7 cellular contexts compared by ENCODE assay signal in genomic region chr11:2944953-2945756, GRCh38. TPM values are rescaled to one million over a fixed set of nuclear protein-coding genes. Genes with fewer than 3 reads are reported as not detected.
DNase-seq lines count a peak whose midpoint lies in the region; ATAC-seq and TF ChIP-seq lines count a peak whose summit lies in the region.

No MANE protein-coding gene starts in this region.

- H2AFZ ChIP-seq in IMR-90 (replicated peaks; ENCODE audit: low read length, poor library complexity) = no peak overlapping the region
- no peak overlapping the region for H2AFZ ChIP-seq in neural progenitor cell (replicated peaks)

- H3K9me3 ChIP-seq in IMR-90 (ENCODE audit: control insufficient read depth, insufficient read depth, low read length) (no peaks in the 10 kb centered on the region), gastroesophageal sphincter (no peaks in the 10 kb centered on the region), neural progenitor cell (ENCODE audit: low read depth) (no peaks in the 10 kb centered on the region), upper lobe of right lung (no peaks in the 10 kb centered on the region)

- DNase-seq in IMR-90 = peak; percentile 90
- peak; percentile 86 for DNase-seq in neural progenitor cell (ENCODE audit: low spot score)
- peak; percentile 97 for DNase-seq in upper lobe of right lung
- DNase-seq in SW 1271 (lab: John Stamatoyannopoulos, UW) = no peak
- no peak for DNase-seq in KG1 (lab: John Stamatoyannopoulos, UW)

- H2AK5ac ChIP-seq in IMR-90 (ENCODE audit: low read depth, low read length) = peak overlapping the region; percentile 66

- no peak overlapping the region for H2BK20ac ChIP-seq in IMR-90 (ENCODE audit: low read depth, low read length)

- peaks cover 15% of the 10 kb centered on the region for H3F3A ChIP-seq in neural progenitor cell (ENCODE audit: low read depth)

- H2BK5ac ChIP-seq in IMR-90 (ENCODE audit: low read depth, low read length, poor library complexity, severe bottlenecking) = peak overlapping the region; percentile 64

- H3K4ac ChIP-seq in IMR-90 (ENCODE audit: low read depth, low read length) = peak overlapping the region; percentile 59

- peak overlapping the region; percentile 74 for H3K4me2 ChIP-seq in IMR-90 (ENCODE audit: low read depth, low read length)
- H3K4me2 ChIP-seq in neural progenitor cell = peak overlapping the region; percentile 30

- TF ChIP-seq POLR2A in IMR-90 (IDR thresholded peaks at IDR 0.05; ENCODE audit: low read depth, low read length) (no peak), gastroesophageal sphincter (IDR thresholded peaks at IDR 0.05) (no peak)

- no peak overlapping the region; the same call in 2 of the 3 replicates for H2BK15ac ChIP-seq in IMR-90 (ENCODE audit: low read depth, low read length)

- H3K18ac ChIP-seq in IMR-90 (ENCODE audit: low read depth, low read length) = no peak overlapping the region

- TSS peak; percentile 64 for BruUV-seq in IMR-90 (replicated peaks; lab: Mats Ljungman, UMichigan)

- no peaks in the 10 kb centered on the region for H3K79me2 ChIP-seq in neural progenitor cell (ENCODE audit: low read depth)

- H3K14ac ChIP-seq in IMR-90 (replicated peaks; ENCODE audit: low read depth, low read length) = peak overlapping the region; percentile 29

- H3K36me3 Mint-ChIP-seq in activated naive CD8-positive, alpha-beta T cell = peaks cover 8% of the 10 kb centered on the region
- peaks cover 32% of the 10 kb centered on the region for H3K36me3 Mint-ChIP-seq in neural progenitor cell

- H4K8ac ChIP-seq in IMR-90 (ENCODE audit: low read depth in 2 of 2, low read length in 2 of 2) = peak overlapping the region in 1 of 2 experiments; percentile 68; a peak in 2 of 4 replicates

- peak overlapping the region; percentile 35 for H3K27ac Mint-ChIP-seq in activated naive CD8-positive, alpha-beta T cell
- H3K27ac Mint-ChIP-seq in neural progenitor cell = no peak overlapping the region

- peak overlapping the region; percentile 10 for H3K4me3 Mint-ChIP-seq in activated naive CD8-positive, alpha-beta T cell
- H3K4me3 Mint-ChIP-seq in neural progenitor cell = no peak overlapping the region

- H4K91ac ChIP-seq in IMR-90 (ENCODE audit: insufficient read depth, low read depth, low read length) = peak overlapping the region; percentile 38; the same call in 1 of the 2 replicates

- H3K23ac ChIP-seq in IMR-90 (ENCODE audit: low read depth, low read length) = no peak overlapping the region

- H3K9me3 Mint-ChIP-seq in activated naive CD8-positive, alpha-beta T cell (ENCODE audit: low read depth) = no peaks in the 10 kb centered on the region
- H3K9me3 Mint-ChIP-seq in neural progenitor cell = no peaks in the 10 kb centered on the region

- ATAC-seq in IMR-90 (ENCODE audit: low read depth) (peak; percentile 96), gastroesophageal sphincter (peak; percentile 94), upper lobe of right lung (peak; percentile 91)

- H3K27ac ChIP-seq in IMR-90 (ENCODE audit: insufficient read depth, low read length) (peak overlapping the region; percentile 83), gastroesophageal sphincter (peak overlapping the region in 3 of 4 donors; percentile 72 to 74 (median 73)), neural progenitor cell (no peak overlapping the region), upper lobe of right lung (peak overlapping the region; percentile 63)

- peaks cover 6% of the 10 kb centered on the region; the same call in 1 of the 2 replicates for H3K9me1 ChIP-seq in IMR-90 (ENCODE audit: insufficient read depth, low read length)

- no peak for TF ChIP-seq RAD21 in IMR-90 (IDR thresholded peaks at IDR 0.05; ENCODE audit: low read length)

- CTCF ChIA-PET in IMR-90 (lab: Yijun Ruan, JAX) = interaction anchor here (1.3 kb wide), 1 partner anchor 412 kb away, joined by 3 read pairs; no protein-coding TSS in a partner anchor

- peaks cover 13 to 67% of the 10 kb centered on the region in 2 experiments for H3K79me1 ChIP-seq in IMR-90 (ENCODE audit: low read depth in 1 of 2, low read length in 2 of 2)

- POLR2A ChIA-PET in IMR-90 (lab: Charles Lee; ENCODE audit: unreplicated experiment) = interaction anchor here (0.6 kb wide), 1 partner anchor 107 kb away, joined by 3 read pairs; no protein-coding TSS in a partner anchor

- dilution Hi-C loops in IMR-90 (cut with HindIII; ENCODE audit: low sequenced_read_pairs, unreplicated experiment) = no loop called here

- H4K5ac ChIP-seq in IMR-90 (ENCODE audit: low read depth, low read length) = no peak overlapping the region; the same call in 1 of the 2 replicates

- H4K20me1 ChIP-seq in IMR-90 (ENCODE audit: insufficient read depth, low read length) (peaks cover 7% of the 10 kb centered on the region; the same call in 1 of the 2 replicates), neural progenitor cell (ENCODE audit: low read depth) (peaks cover 66% of the 10 kb centered on the region)

- H2AK9ac ChIP-seq in IMR-90 (replicated peaks; ENCODE audit: low read depth, low read length, poor library complexity) = peak overlapping the region; percentile 53

- H3K4me3 ChIP-seq in IMR-90 (ENCODE audit: insufficient read depth, low read depth, low read length) = peak overlapping the region; percentile 8; the same call in 1 of the 2 replicates
- H3K4me3 ChIP-seq in gastroesophageal sphincter = peak overlapping the region in 1 of 2 donors; percentile 38
- no peak overlapping the region for H3K4me3 ChIP-seq in neural progenitor cell
- H3K4me3 ChIP-seq in upper lobe of right lung = peak overlapping the region; percentile 33

- in situ Hi-C loops in IMR-90 (cut with MboI; ENCODE audit: low sequenced_read_pairs) = no loop called here

- peak overlapping the region; percentile 30; the same call in 1 of the 2 replicates for H2BK120ac ChIP-seq in IMR-90 (ENCODE audit: low read depth, low read length)

- H3K4me1 ChIP-seq in IMR-90 (ENCODE audit: control insufficient read depth, insufficient read depth, low read length) = peaks cover 7% of the 10 kb centered on the region; the same call in 1 of the 2 replicates
- peaks cover 0 to 39% (median 18%) of the 10 kb centered on the region in 3 donors for H3K4me1 ChIP-seq in gastroesophageal sphincter
- peaks cover 10% of the 10 kb centered on the region for H3K4me1 ChIP-seq in neural progenitor cell
- peaks cover 23% of the 10 kb centered on the region for H3K4me1 ChIP-seq in upper lobe of right lung

- H3K4me1 Mint-ChIP-seq in activated naive CD8-positive, alpha-beta T cell (ENCODE audit: low read depth) = peaks cover 51% of the 10 kb centered on the region
- H3K4me1 Mint-ChIP-seq in neural progenitor cell = peaks cover 18% of the 10 kb centered on the region

- H3K36me3 ChIP-seq in IMR-90 (ENCODE audit: control insufficient read depth, insufficient read depth, low read length) (peaks cover 33% of the 10 kb centered on the region), gastroesophageal sphincter (peaks cover 0 to 54% of the 10 kb centered on the region in 2 donors), neural progenitor cell (no peaks in the 10 kb centered on the region), upper lobe of right lung (peaks cover 40% of the 10 kb centered on the region)

- no peak overlapping the region for H3K56ac ChIP-seq in IMR-90 (ENCODE audit: extremely low read depth, insufficient read depth, low read length)

- no peak for TF ChIP-seq EP300 in gastroesophageal sphincter (IDR thresholded peaks at IDR 0.05)

- no peaks in the 10 kb centered on the region for H3K27me3 Mint-ChIP-seq in activated naive CD8-positive, alpha-beta T cell
- peaks cover 2% of the 10 kb centered on the region for H3K27me3 Mint-ChIP-seq in neural progenitor cell (ENCODE audit: insufficient read depth, low read depth)

- WGBS in IMR-90 (ENCODE audit: extremely low coverage in 2 of 2, insufficient read length in 1 of 2), 2 experiments = no CpG with 5 or more reads among the region's 18 CpGs
- WGBS in gastroesophageal sphincter (ENCODE audit: low coverage in 1 of 2), 2 donors = 1 to 5% methylated on average over 11 to 14 of the region's 18 CpGs

- H3K27me3 ChIP-seq in IMR-90 (ENCODE audit: control insufficient read depth, insufficient read depth, low read length) (no peaks in the 10 kb centered on the region), gastroesophageal sphincter (no peaks in the 10 kb centered on the region), neural progenitor cell (no peaks in the 10 kb centered on the region), upper lobe of right lung (no peaks in the 10 kb centered on the region)

- no peak for TF ChIP-seq CTCF in IMR-90 (conservative IDR thresholded peaks at IDR 0.05; ENCODE audit: low read depth, low read length)
- peak in 1 of 4 experiments; percentile 7 for TF ChIP-seq CTCF in gastroesophageal sphincter (IDR thresholded peaks at IDR 0.05)
- TF ChIP-seq CTCF in neural progenitor cell (IDR thresholded peaks at IDR 0.05) = no peak
- TF ChIP-seq CTCF in upper lobe of right lung (IDR thresholded peaks at IDR 0.05) = no peak

- intact Hi-C loops in IMR-90 (cut with micrococcal nuclease) = no loop called here
- intact Hi-C loops in upper lobe of right lung (cut with DNase I) = no loop called here

- H3K9ac ChIP-seq in IMR-90 (ENCODE audit: low read depth, low read length) (peak overlapping the region; percentile 35; the same call in 1 of the 2 replicates), neural progenitor cell (no peak overlapping the region)

TF ChIP-seq in IMR-90, 13 proteins besides CTCF, POLR2A, EP300 and RAD21 (continues in another document):
- TF ChIP-seq MAFK (IDR thresholded peaks at IDR 0.05; ENCODE audit: low read depth, low read length) (peak; percentile 64), NFE2L2 (IDR thresholded peaks at IDR 0.05; ENCODE audit: low read depth, low read length) (no peak)

RNA-seq across cellular contexts. Expression of gene PHLDA2, which starts 15.9 kb away (rescaled TPM):
- total RNA-seq in IMR-90 (2012; rRNA removed) (3.8 and 4.4 TPM in 2 replicates), gastroesophageal sphincter (1 to 10 TPM in 2 of 4 donors, under 1 TPM in 1, not detected in 1; 0.82 to 5.0 (median 1.9) TPM), neural progenitor cell (ENCODE audit: low replicate concordance) (not detected in 2 replicates), upper lobe of right lung (15.5 TPM)
- 89.0 and 154 TPM in 2 replicates for polyA plus RNA-seq in IMR-90 (2012; rRNA removed)
- 190 and 339 TPM in 2 replicates for polyA plus RNA-seq in IMR-90 (2012; cell fraction: cytosol; rRNA removed)
- 56.3 and 191 TPM in 2 replicates for polyA plus RNA-seq in IMR-90 (2012; cell fraction: nucleus; rRNA removed; ENCODE audit: low replicate concordance)

RNA-seq across cellular contexts. Expression of gene NAP1L4, which starts 47.0 kb away (rescaled TPM):
- 71.5 and 80.8 TPM in 2 replicates for total RNA-seq in IMR-90 (2012; rRNA removed)
- 57.3 and 80.7 TPM in 2 replicates for polyA plus RNA-seq in IMR-90 (2012; rRNA removed)
- 50.3 and 75.4 TPM in 2 replicates for polyA plus RNA-seq in IMR-90 (2012; cell fraction: cytosol; rRNA removed)
- polyA plus RNA-seq in IMR-90 (2012; cell fraction: nucleus; rRNA removed; ENCODE audit: low replicate concordance) = 71.1 and 101 TPM in 2 replicates
- total RNA-seq in gastroesophageal sphincter = 100 to 1,000 TPM; 107 to 175 (median 137) TPM
- total RNA-seq in neural progenitor cell (ENCODE audit: low replicate concordance) = 108 and 191 TPM in 2 replicates
- total RNA-seq in upper lobe of right lung = 92.7 TPM

RNA-seq across cellular contexts. Expression of gene CDKN1C, which starts 59.6 kb away (rescaled TPM):
- 1.6 and 2.2 TPM in 2 replicates for total RNA-seq in IMR-90 (2012; rRNA removed)
- 3.0 and 3.7 TPM in 2 replicates for polyA plus RNA-seq in IMR-90 (2012; rRNA removed)
- 3.6 and 6.4 TPM in 2 replicates for polyA plus RNA-seq in IMR-90 (2012; cell fraction: cytosol; rRNA removed)
- polyA plus RNA-seq in IMR-90 (2012; cell fraction: nucleus; rRNA removed; ENCODE audit: low replicate concordance) = 5.3 and 8.9 TPM in 2 replicates
- total RNA-seq in gastroesophageal sphincter = 100 to 1,000 TPM in 2 of 4 donors, 10 to 100 TPM in 2; 87.0 to 201 (median 121) TPM
- 47.8 and 49.3 TPM in 2 replicates for total RNA-seq in neural progenitor cell (ENCODE audit: low replicate concordance)
- 42.1 TPM for total RNA-seq in upper lobe of right lung

Comparison
In these comparisons a context has a peak if more than half of its experiments do, and no peak if none do; other contexts are left out.
1. DNase-seq: peak in IMR-90 (single experiment), neural progenitor cell (single experiment) and upper lobe of right lung (single experiment); none in SW 1271 (0 of 2) and KG1 (single experiment).
2. RNA of gene CDKN1C, which starts 59.6 kb away (total RNA-seq): 87.0 to 201 TPM in gastroesophageal sphincter, 47.8 to 49.3 TPM in neural progenitor cell and 42.1 TPM in upper lobe of right lung (single experiment); 1.6 to 2.2 TPM in IMR-90; every median in the first group is over 10 times any median in the second.
3. Peak in every context shown above with its lines, with median percentiles within 50 percentile points of each other: ATAC-seq.